9 cellular contexts compared by ENCODE assay signal in the genomic region with DNA sequence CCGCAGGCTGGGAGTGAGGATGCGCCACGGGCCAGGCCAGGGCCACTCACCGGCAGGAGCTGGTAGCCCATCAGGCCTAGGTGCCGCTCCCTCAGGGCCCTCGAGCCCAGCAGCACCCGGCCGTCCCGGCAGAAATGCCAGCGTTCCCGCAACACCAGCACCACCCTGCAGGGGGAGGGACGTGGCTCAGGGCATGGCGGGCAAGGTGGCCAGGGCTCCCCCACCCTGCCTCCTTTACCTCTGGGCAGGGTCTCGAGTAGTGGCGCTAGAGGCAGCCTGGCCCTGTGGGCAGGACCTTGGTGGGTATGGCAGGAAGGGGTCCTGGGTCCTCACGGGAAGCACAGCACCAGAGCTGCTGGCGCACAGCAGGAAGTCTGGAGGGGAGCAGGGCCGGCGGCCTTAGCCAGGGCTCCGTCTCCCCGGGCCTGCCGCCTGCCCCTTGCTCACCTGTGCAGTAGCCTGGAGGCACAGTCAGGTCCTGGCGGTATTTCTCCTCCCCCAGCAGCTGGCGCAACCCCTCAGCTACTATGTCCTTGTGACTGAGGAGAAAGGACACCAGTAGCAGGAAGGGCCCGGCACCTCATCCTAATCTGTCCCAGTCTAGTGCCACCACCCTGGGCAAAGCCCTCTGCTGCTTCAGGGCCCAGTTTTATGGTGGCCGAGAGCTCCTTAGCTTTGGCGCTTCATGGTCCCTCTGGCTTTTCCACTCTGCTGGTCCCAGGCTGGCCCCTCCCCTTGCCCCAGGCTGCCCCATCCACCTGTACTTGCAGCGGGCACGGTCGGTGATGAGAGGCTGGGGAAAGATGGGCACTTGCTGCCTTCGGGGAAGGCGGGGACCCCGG. TPM values are rescaled to one million over a fixed set of nuclear protein-coding genes. Genes with fewer than 3 reads are reported as not detected.
DNase-seq lines count a peak whose midpoint lies in the region; ATAC-seq and TF ChIP-seq lines count a peak whose summit lies in the region.
"Had no signal": no experiment of that assay in that cellular context is flagged by ENCODE, and none has a peak within 500 bp of the region (broad histone marks: within the 10 kb centered on the region; RNA-seq: fewer than 3 reads in every experiment).

No MANE protein-coding gene starts in this region.

- H3K9me3 Mint-ChIP-seq in CD14-positive monocyte (peaks cover 0 to 3% (median 0%) of the 10 kb centered on the region in 7 donors), H9 (no peaks in the 10 kb centered on the region)

- H2BK15ac ChIP-seq in H9 (ENCODE audit: low read depth, low read length), result no peak overlapping the region
- no peak overlapping the region for H2BK15ac ChIP-seq in mesendoderm (replicated peaks; ENCODE audit: low read depth)

- no peak for ATAC-seq in body of pancreas
- no peak for ATAC-seq in lower lobe of right lung
- no peak for ATAC-seq in HG02885 (IDR thresholded peaks at IDR 0.05; ENCODE audit: poor library complexity, unreplicated experiment)
- ATAC-seq: left lung had no signal

- H3K4me1 Mint-ChIP-seq in CD14-positive monocyte (peaks cover 15% of the 10 kb centered on the region), H9 (peaks cover 26 to 36% of the 10 kb centered on the region in 2 experiments)

- H2BK20ac ChIP-seq in H9 (ENCODE audit: low read depth, low read length, poor library complexity, severe bottlenecking), result no peak overlapping the region

- DNase-seq in CD14-positive monocyte (ENCODE audit: low spot score) (no peak), H9 (peak; percentile 81), body of pancreas (peak in 1 of 4 donors; percentile 37), mesendoderm (peak; percentile 53), lower lobe of right lung (no peak), vagina (ENCODE audit: extremely low spot score in 2 of 2) (no peak)
- DNase-seq in central memory CD4-positive, alpha-beta T cell, result no peak

- H3K79me2 ChIP-seq in H9 (ENCODE audit: insufficient read depth, low read length) (no peaks in the 10 kb centered on the region; the same call in 1 of the 2 replicates), mesendoderm (ENCODE audit: control insufficient read depth, insufficient read depth, low read length) (peaks cover 13% of the 10 kb centered on the region)

- H3K27ac ChIP-seq in H9 (ENCODE audit: insufficient read length, low read depth, low read length), result no peak overlapping the region
- H3K27ac ChIP-seq in body of pancreas, result peak overlapping the region in 1 of 4 donors; percentile 15
- no peak overlapping the region for H3K27ac ChIP-seq in mesendoderm (ENCODE audit: low read depth, low read length)
- no peak overlapping the region for H3K27ac ChIP-seq in lower lobe of right lung
- no peak overlapping the region for H3K27ac ChIP-seq in vagina
- H3K27ac ChIP-seq: left lung had no signal

- H3K36me3 Mint-ChIP-seq in CD14-positive monocyte (peaks cover 33 to 48% of the 10 kb centered on the region in 2 donors), H9 (ENCODE audit: insufficient read depth in 1 of 3, low read depth in 3 of 3) (peaks cover 14 to 34% (median 32%) of the 10 kb centered on the region in 3 experiments)

- H3K27me3 Mint-ChIP-seq in CD14-positive monocyte (ENCODE audit: low read depth in 3 of 3), result peaks cover 0 to 1% (median 0%) of the 10 kb centered on the region in 3 donors
- H3K27me3 Mint-ChIP-seq in H9 (ENCODE audit: low read depth), result peaks cover 1% of the 10 kb centered on the region; the same call in 1 of the 2 replicates

- H3K36me3 ChIP-seq in body of pancreas (replicated peaks in 1 of 2; ENCODE audit: insufficient read depth in 1 of 2, low read depth in 2 of 2), result peaks cover 16 to 20% of the 10 kb centered on the region in 2 donors
- peaks cover 1% of the 10 kb centered on the region for H3K36me3 ChIP-seq in mesendoderm (ENCODE audit: control insufficient read depth, insufficient read depth, low read length)
- H3K36me3 ChIP-seq in lower lobe of right lung, result peaks cover 58% of the 10 kb centered on the region
- peaks cover 0 to 43% of the 10 kb centered on the region in 2 donors for H3K36me3 ChIP-seq in vagina

- TF ChIP-seq POLR2A in body of pancreas (IDR thresholded peaks at IDR 0.05) (no peak), vagina (IDR thresholded peaks at IDR 0.05) (no peak)

- H3K4me2 ChIP-seq in H9 (ENCODE audit: insufficient read depth, insufficient read length, low read length), result no peak overlapping the region
- H3K4me2 ChIP-seq in mesendoderm (ENCODE audit: low read length), result no peak overlapping the region

- H2AK5ac ChIP-seq in H9 (ENCODE audit: insufficient read length, low read length) (no peak overlapping the region), mesendoderm (ENCODE audit: low read length) (no peak overlapping the region)

- H3K4me3 Mint-ChIP-seq in CD14-positive monocyte, result no peak overlapping the region
- H3K4me3 Mint-ChIP-seq in H9, result no peak overlapping the region

- no peak overlapping the region for H3K23ac ChIP-seq in H9 (ENCODE audit: insufficient read length, low read depth, low read length)
- no peak overlapping the region for H3K23ac ChIP-seq in mesendoderm (ENCODE audit: low read length)

- no peak overlapping the region for H4K91ac ChIP-seq in H9 (ENCODE audit: insufficient read length, low read depth, low read length)

- no peak overlapping the region for H3T11ph ChIP-seq in H9 (ENCODE audit: low read length)

- no peak overlapping the region for H3K9ac ChIP-seq in H9 (ENCODE audit: extremely low read depth, insufficient read length, low read length)
- no peak overlapping the region for H3K9ac ChIP-seq in mesendoderm (ENCODE audit: low read length)

- H2AFZ ChIP-seq in H9 (ENCODE audit: low read length), result no peak overlapping the region

- H2BK5ac ChIP-seq in H9 (ENCODE audit: insufficient read length, low read length) (no peak overlapping the region), mesendoderm (ENCODE audit: low read length) (no peak overlapping the region)

- H2BK12ac ChIP-seq in H9 (ENCODE audit: insufficient read length, low read depth, low read length), result no peak overlapping the region

- H3K18ac ChIP-seq in H9 (ENCODE audit: insufficient read length, low read depth, low read length) (no peak overlapping the region), mesendoderm (ENCODE audit: low read length) (no peak overlapping the region)

- no CpG with 5 or more reads among the region's 33 CpGs for WGBS in H9 (ENCODE audit: extremely low coverage, insufficient read length, low lambda C conversion rate)
- WGBS in body of pancreas, 2 donors, result 59 to 62% methylated on average over 17 to 24 of the region's 33 CpGs
- WGBS in mesendoderm (ENCODE audit: extremely low coverage, insufficient coverage, low lambda C conversion rate), result no CpG with 5 or more reads among the region's 33 CpGs

- TF ChIP-seq CTCF in CD14-positive monocyte (IDR thresholded peaks at IDR 0.05), result peak; percentile 53
- peak; percentile 63 for TF ChIP-seq CTCF in H9 (conservative IDR thresholded peaks at IDR 0.05)
- peak in 4 of 7 experiments; percentile 8 to 14 (median 12) for TF ChIP-seq CTCF in body of pancreas (IDR thresholded peaks at IDR 0.05)
- no peak for TF ChIP-seq CTCF in lower lobe of right lung (IDR thresholded peaks at IDR 0.05)
- TF ChIP-seq CTCF in vagina (IDR thresholded peaks at IDR 0.05), result no peak

- H4K8ac ChIP-seq in H9 (replicated peaks; ENCODE audit: insufficient read length, low read depth, low read length) (no peak overlapping the region), mesendoderm (ENCODE audit: low read depth, low read length) (no peak overlapping the region)

- H4K5ac ChIP-seq in H9 (ENCODE audit: insufficient read length, low read depth, low read length), result no peak overlapping the region
- H4K5ac ChIP-seq in mesendoderm (ENCODE audit: low read length), result no peak overlapping the region

- intact Hi-C loops in CD14-positive monocyte (cut with micrococcal nuclease) (loop anchor here in 1 of 2 donors (5.0 kb wide), 1 partner anchor 35 kb away; no protein-coding TSS in a partner anchor), body of pancreas (cut with DNase I) (no loop called here), lower lobe of right lung (cut with DNase I) (no loop called here), vagina (cut with DNase I) (no loop called here)

- no peaks in the 10 kb centered on the region for H3K79me1 ChIP-seq in H9 (ENCODE audit: insufficient read depth, low read depth, low read length, poor library complexity, severe bottlenecking)
- H3K79me1 ChIP-seq in mesendoderm (ENCODE audit: low read length), result peaks cover 10% of the 10 kb centered on the region

- H3K9me3 ChIP-seq in H9 (ENCODE audit: control insufficient read depth, low read depth, low read length), result no peaks in the 10 kb centered on the region
- H3K9me3 ChIP-seq in body of pancreas, result no peaks in the 10 kb centered on the region
- no peaks in the 10 kb centered on the region for H3K9me3 ChIP-seq in lower lobe of right lung
- no peaks in the 10 kb centered on the region for H3K9me3 ChIP-seq in vagina
- H3K9me3 ChIP-seq: left lung had no signal

- H3K56ac ChIP-seq in H9 (ENCODE audit: insufficient read length, low read depth, low read length), result no peak overlapping the region
- H3K56ac ChIP-seq in mesendoderm (ENCODE audit: low read length), result no peak overlapping the region

- H3K14ac ChIP-seq in H9 (ENCODE audit: insufficient read depth, low read length), result no peak overlapping the region

- H2BK120ac ChIP-seq in H9 (ENCODE audit: low read depth, low read length, poor library complexity, severe bottlenecking) (no peak overlapping the region), mesendoderm (ENCODE audit: low read depth, low read length) (no peak overlapping the region)

- H4K20me1 ChIP-seq in H9 (ENCODE audit: control insufficient read depth, insufficient read depth, insufficient read length), result no peaks in the 10 kb centered on the region

- H3K4me1 ChIP-seq in H9 (ENCODE audit: insufficient read depth, low read length), result no peaks in the 10 kb centered on the region
- peaks cover 44% of the 10 kb centered on the region for H3K4me1 ChIP-seq in body of pancreas
- H3K4me1 ChIP-seq in mesendoderm (ENCODE audit: control insufficient read depth, low read depth, low read length), result peaks cover 5% of the 10 kb centered on the region
- peaks cover 31% of the 10 kb centered on the region for H3K4me1 ChIP-seq in lower lobe of right lung
- peaks cover 40% of the 10 kb centered on the region for H3K4me1 ChIP-seq in vagina

- H3K4me3 ChIP-seq in body of pancreas (no peak overlapping the region), mesendoderm (ENCODE audit: low read length) (no peak overlapping the region), lower lobe of right lung (no peak overlapping the region), vagina (no peak overlapping the region)
- H3K4me3 ChIP-seq: left lung had no signal

- H3K27ac Mint-ChIP-seq in CD14-positive monocyte, result no peak overlapping the region
- H3K27ac Mint-ChIP-seq in H9, result no peak overlapping the region

- H3K4ac ChIP-seq in H9 (ENCODE audit: low read depth, low read length) (no peak overlapping the region), mesendoderm (ENCODE audit: low read depth, low read length) (no peak overlapping the region)

- no peaks in the 10 kb centered on the region for H3K23me2 ChIP-seq in H9 (ENCODE audit: insufficient read length, low read depth, low read length, poor library complexity, severe bottlenecking)

- H3K27me3 ChIP-seq in H9 (ENCODE audit: insufficient read depth, low read length), result no peaks in the 10 kb centered on the region
- no peaks in the 10 kb centered on the region for H3K27me3 ChIP-seq in body of pancreas
- no peaks in the 10 kb centered on the region for H3K27me3 ChIP-seq in mesendoderm (ENCODE audit: insufficient read depth, low read length, poor library complexity)
- H3K27me3 ChIP-seq in lower lobe of right lung (ENCODE audit: low read depth), result no peaks in the 10 kb centered on the region
- H3K27me3 ChIP-seq in vagina, result no peaks in the 10 kb centered on the region
- H3K27me3 ChIP-seq: left lung had no signal

RNA-seq across cellular contexts. Expression of a gene that starts 3.5 kb away (rescaled TPM):
- polyA plus RNA-seq in CD14-positive monocyte, result 10 to 100 TPM; 34.7 to 38.6 TPM
- total RNA-seq in H9 (2021), result 57.8 and 59.5 TPM in 2 replicates
- total RNA-seq in body of pancreas, result 100 to 1,000 TPM in 1 of 2 donors, 10 to 100 TPM in 1; 60.7 to 201 TPM
- polyA plus RNA-seq in mesendoderm (2013, experiment 1 of 2), result 29.3 TPM
- polyA plus RNA-seq in mesendoderm (2013, experiment 2 of 2), result 27.9 TPM
- 54.4 TPM for total RNA-seq in lower lobe of right lung
- 60.2 TPM for total RNA-seq in vagina

RNA-seq across cellular contexts. Expression of a gene that starts 6.2 kb away (rescaled TPM):
- 10 to 100 TPM; 17.4 to 19.8 TPM for polyA plus RNA-seq in CD14-positive monocyte
- total RNA-seq in H9 (2021), result 45.4 and 53.6 TPM in 2 replicates
- total RNA-seq in body of pancreas, result 10 to 100 TPM; 34.9 to 54.2 TPM
- polyA plus RNA-seq in mesendoderm (2013, experiment 1 of 2), result 43.1 TPM
- polyA plus RNA-seq in mesendoderm (2013, experiment 2 of 2), result 42.0 TPM
- total RNA-seq in lower lobe of right lung, result 37.4 TPM
- total RNA-seq in vagina, result 40.3 TPM

RNA-seq across cellular contexts. Expression of a gene that starts 9.2 kb away (rescaled TPM):
- polyA plus RNA-seq in CD14-positive monocyte, result 1 to 10 TPM; 6.4 to 6.8 TPM
- total RNA-seq in H9 (2021), result 97.7 and 99.6 TPM in 2 replicates
- total RNA-seq in body of pancreas, result 100 to 1,000 TPM in 1 of 2 donors, 10 to 100 TPM in 1; 45.4 to 104 TPM
- 27.6 TPM for polyA plus RNA-seq in mesendoderm (2013, experiment 1 of 2)
- 26.4 TPM for polyA plus RNA-seq in mesendoderm (2013, experiment 2 of 2)
- total RNA-seq in lower lobe of right lung, result 157 TPM
- total RNA-seq in vagina, result 98.2 TPM

RNA-seq across cellular contexts. Expression of a gene that starts 17.7 kb away (rescaled TPM):
- polyA plus RNA-seq in CD14-positive monocyte, result 10 to 100 TPM; 21.6 to 23.8 TPM
- total RNA-seq in H9 (2021) (136 and 138 TPM in 2 replicates), body of pancreas (100 to 1,000 TPM in 1 of 2 donors, 10 to 100 TPM in 1; 50.1 to 147 TPM), lower lobe of right lung (182 TPM), vagina (66.5 TPM)
- 51.8 TPM for polyA plus RNA-seq in mesendoderm (2013, experiment 1 of 2)
- 53.3 TPM for polyA plus RNA-seq in mesendoderm (2013, experiment 2 of 2)

RNA-seq across cellular contexts. Expression of a gene that starts 19.4 kb away (rescaled TPM):
- polyA plus RNA-seq in CD14-positive monocyte, result 10 to 100 TPM; 24.9 to 31.2 TPM
- 16.3 and 19.9 TPM in 2 replicates for total RNA-seq in H9 (2021)
- total RNA-seq in body of pancreas, result 1 to 10 TPM; 2.3 to 6.3 TPM
- polyA plus RNA-seq in mesendoderm (2013, experiment 1 of 2), result 9.7 TPM
- polyA plus RNA-seq in mesendoderm (2013, experiment 2 of 2), result 10.1 TPM
- 13.7 TPM for total RNA-seq in lower lobe of right lung
- total RNA-seq in vagina, result 4.2 TPM

Comparison
In these comparisons a context has a peak if more than half of its experiments do, and no peak if none do; other contexts are left out.
1. DNase-seq: peak in H9 (single experiment) and mesendoderm (single experiment); none in CD14-positive monocyte (single experiment), central memory CD4-positive, alpha-beta T cell (single experiment), lower lobe of right lung (single experiment) and vagina (0 of 2).
2. CTCF ChIP-seq: peak in CD14-positive monocyte (single experiment), H9 (single experiment) and body of pancreas (4 of 7); none in lower lobe of right lung (single experiment) and vagina (0 of 3).